Comparison of ENCODE assay signal across 1 cellular context in genomic region chr2:172865422-172865821, GRCh38.
TF ChIP-seq lines count a peak whose summit lies in the region.

No MANE protein-coding gene starts in this region.

TF ChIP-seq in H1, 55 proteins besides CTCF, POLR2A, EP300 and RAD21 (continued from another document):
- TF ChIP-seq, protein P1, sequence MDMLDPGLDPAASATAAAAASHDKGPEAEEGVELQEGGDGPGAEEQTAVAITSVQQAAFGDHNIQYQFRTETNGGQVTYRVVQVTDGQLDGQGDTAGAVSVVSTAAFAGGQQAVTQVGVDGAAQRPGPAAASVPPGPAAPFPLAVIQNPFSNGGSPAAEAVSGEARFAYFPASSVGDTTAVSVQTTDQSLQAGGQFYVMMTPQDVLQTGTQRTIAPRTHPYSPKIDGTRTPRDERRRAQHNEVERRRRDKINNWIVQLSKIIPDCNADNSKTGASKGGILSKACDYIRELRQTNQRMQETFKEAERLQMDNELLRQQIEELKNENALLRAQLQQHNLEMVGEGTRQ (IDR thresholded peaks at IDR 0.05; ENCODE audit: low read length), result no peak
- TF ChIP-seq SP2 (IDR thresholded peaks at IDR 0.05; ENCODE audit: low read length) (no peak), CTBP2 (IDR thresholded peaks at IDR 0.05; ENCODE audit: borderline replicate concordance, insufficient read depth, insufficient read length, low read length) (no peak), SP4 (IDR thresholded peaks at IDR 0.05; ENCODE audit: low read length) (no peak), SRF (IDR thresholded peaks at IDR 0.05; ENCODE audit: low read depth, low read length) (no peak), CREB1 (IDR thresholded peaks at IDR 0.05) (no peak), EZH2 (IDR thresholded peaks at IDR 0.05; ENCODE audit: low read depth, low read length, severe bottlenecking) (no peak), GTF2F1 (IDR thresholded peaks at IDR 0.05; ENCODE audit: borderline replicate concordance, low read depth, low read length) (no peak), ATF2 (IDR thresholded peaks at IDR 0.05; ENCODE audit: low read length) (no peak), YY1 (IDR thresholded peaks at IDR 0.05; ENCODE audit: low read depth, low read length) (no peak), TBP (IDR thresholded peaks at IDR 0.05; ENCODE audit: low read depth, low read length) (no peak)
